ENCODE assay signal across 16 cellular contexts in the genomic region with DNA sequence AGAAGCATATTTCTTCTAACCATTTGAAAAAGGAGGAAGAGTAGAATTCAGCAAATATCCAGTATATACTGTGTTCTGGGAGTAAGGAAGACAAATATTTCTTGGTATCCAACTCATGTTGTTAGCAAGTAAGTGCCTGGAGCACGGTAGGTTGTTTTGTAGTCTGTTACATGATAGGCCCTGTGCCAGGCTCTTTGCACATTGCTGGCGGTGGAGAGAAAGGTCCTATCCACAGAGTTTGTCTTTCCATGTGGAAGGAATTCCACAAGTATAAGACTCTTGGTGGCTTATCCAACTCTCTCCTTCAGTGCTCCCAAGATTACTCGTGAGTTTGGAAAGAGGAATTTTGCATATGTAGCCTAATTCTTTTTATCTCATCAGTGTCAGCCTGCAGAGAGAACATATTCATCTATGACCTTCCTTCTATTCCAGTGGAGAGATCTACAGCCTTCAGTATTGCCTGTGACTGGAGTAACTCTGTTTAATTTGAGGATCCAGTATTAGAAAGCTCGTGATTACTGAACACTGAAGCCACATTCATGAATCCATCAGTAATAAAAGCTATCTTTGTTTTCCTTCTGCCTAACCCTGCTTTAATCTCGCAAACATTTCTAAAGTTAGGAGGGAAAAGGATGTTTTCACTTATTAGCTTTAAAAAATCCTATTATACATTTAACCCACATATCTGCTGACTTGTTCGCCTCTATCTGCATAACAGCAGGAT.
A peak's percentile ranks its signal among the peaks of the same experiment; 100 is the strongest.
DNase-seq lines count a peak whose midpoint lies in the region; ATAC-seq, FAIRE-seq and TF ChIP-seq lines count a peak whose summit lies in the region.
"Had no signal": no experiment of that assay in that cellular context is flagged by ENCODE, and none has a peak within 500 bp of the region (broad histone marks: within the 10 kb centered on the region; RNA-seq: fewer than 3 reads in every experiment).

No MANE protein-coding gene starts in this region.

- peak overlapping the region in 2 of 12 donors; percentile 26 to 31 for H3K27ac ChIP-seq in heart left ventricle
- H3K27ac ChIP-seq in endothelial cell of umbilical vein (ENCODE audit: insufficient read depth, low read depth, low read length), result no peak overlapping the region
- H3K27ac ChIP-seq: BLaER1 treated with 17β-estradiol and CSF1 and Interleukin-3, amounts not matched to agents 10 nM and 100 nM had no signal

- H3K4me3 ChIP-seq in heart left ventricle, result no peak overlapping the region
- H3K4me3 ChIP-seq in endothelial cell of umbilical vein (replicated peaks in 1 of 3; ENCODE audit: insufficient read depth in 1 of 3, low read depth in 1 of 3, low read length in 3 of 3), result no peak overlapping the region
- H3K4me3 ChIP-seq: BLaER1 treated with 17β-estradiol and CSF1 and Interleukin-3, amounts not matched to agents 10 nM and 100 nM; GM12878 had no signal

- no peak for TF ChIP-seq CTCF in heart left ventricle (IDR thresholded peaks at IDR 0.05)
- no peak for TF ChIP-seq CTCF in endothelial cell of umbilical vein (IDR thresholded peaks at IDR 0.05; ENCODE audit: extremely low read depth in 1 of 2, insufficient read depth in 1 of 2, low read depth in 1 of 2, low read length in 2 of 2)

- no peaks in the 10 kb centered on the region for H3K27me3 ChIP-seq in heart left ventricle
- H3K27me3 ChIP-seq in endothelial cell of umbilical vein (ENCODE audit: control insufficient read depth in 2 of 2, insufficient read depth in 2 of 2, low read length in 2 of 2), result no peaks in the 10 kb centered on the region
- H3K27me3 ChIP-seq: BLaER1 treated with 17β-estradiol and CSF1 and Interleukin-3, amounts not matched to agents 10 nM and 100 nM had no signal

- CTCF ChIA-PET in endothelial cell of umbilical vein (lab: Charles Lee), result interaction anchor here (0.6 to 0.9 kb wide), 2 partner anchors 14 to 660 kb away, joined by 3 read pairs; no protein-coding TSS in a partner anchor

- DNase-seq in left cardiac atrium (peak; percentile 62), heart left ventricle (no peak), endothelial cell of umbilical vein (ENCODE audit: low read depth, low spot score) (peak; percentile 21), medulla oblongata (ENCODE audit: extremely low spot score) (peak; percentile 7), NCI-H2107 (lab: John Stamatoyannopoulos, UW) (no peak), COLO668 (lab: John Stamatoyannopoulos, UW; ENCODE audit: unreplicated experiment) (no peak), NCI-H1436 (lab: John Stamatoyannopoulos, UW) (no peak)
- DNase-seq: ACHN; CD4-positive, CD25-positive, alpha-beta regulatory T cell; DMS79 had no signal

- H2AFZ ChIP-seq in endothelial cell of umbilical vein (ENCODE audit: low read depth, low read length), result no peak overlapping the region

- no TSS peak for BruUV-seq in endothelial cell of umbilical vein (replicated peaks; lab: Mats Ljungman, UMichigan)

- H4K20me1 ChIP-seq in endothelial cell of umbilical vein (replicated peaks; ENCODE audit: control insufficient read depth, extremely low read depth, insufficient read depth, low read length), result no peaks in the 10 kb centered on the region
- H4K20me1 ChIP-seq: BLaER1 treated with 17β-estradiol and CSF1 and Interleukin-3, amounts not matched to agents 10 nM and 100 nM had no signal

- WGBS in heart left ventricle, 4 donors, result 60 to 66% (median 65%) methylated on average over 6 of the region's 6 CpGs

- H3K4me2 ChIP-seq in endothelial cell of umbilical vein (ENCODE audit: insufficient read depth, low read length), result no peak overlapping the region
- H3K4me2 ChIP-seq: BLaER1 treated with 17β-estradiol and CSF1 and Interleukin-3, amounts not matched to agents 10 nM and 100 nM had no signal

- intact Hi-C loops in left cardiac atrium (cut with DNase I), result no loop called here
- intact Hi-C loops in heart left ventricle (cut with DNase I), result no loop called here
- intact Hi-C loops in endothelial cell of umbilical vein (cut with micrococcal nuclease), result loop anchor here (2.0 kb wide), 2 partner anchors 49 to 71 kb away; no protein-coding TSS in a partner anchor

- H3K9me3 ChIP-seq in heart left ventricle (peaks cover 0 to 18% (median 0%) of the 10 kb centered on the region in 12 donors), endothelial cell of umbilical vein (replicated peaks; ENCODE audit: control insufficient read depth, insufficient read depth, low read length) (no peaks in the 10 kb centered on the region)

- FAIRE-seq in endothelial cell of umbilical vein (lab: Jason Lieb, UNC), result no peak
- FAIRE-seq: GM12878, GM18507, H54, HTR-8/SVneo had no signal

- H3K4me1 ChIP-seq in heart left ventricle (peaks cover 0 to 14% (median 0%) of the 10 kb centered on the region in 12 donors), endothelial cell of umbilical vein (ENCODE audit: control insufficient read depth, extremely low read depth, insufficient read depth, low read length) (peaks cover 21% of the 10 kb centered on the region)
- H3K4me1 ChIP-seq: BLaER1 treated with 17β-estradiol and CSF1 and Interleukin-3, amounts not matched to agents 10 nM and 100 nM had no signal

- POLR2A ChIA-PET in endothelial cell of umbilical vein (lab: Charles Lee), result no interaction called here

- H3K9ac ChIP-seq in endothelial cell of umbilical vein (replicated peaks; ENCODE audit: extremely low read depth, insufficient read depth, low read length), result no peak overlapping the region
- H3K9ac ChIP-seq: BLaER1 treated with 17β-estradiol and CSF1 and Interleukin-3, amounts not matched to agents 10 nM and 100 nM had no signal

- ATAC-seq in left cardiac atrium (peak in 1 of 2 donors; percentile 25), heart left ventricle (no peak)
- ATAC-seq: GM12878, HCT116 had no signal

- H3K36me3 ChIP-seq in heart left ventricle, result no peaks in the 10 kb centered on the region
- H3K36me3 ChIP-seq in endothelial cell of umbilical vein (ENCODE audit: control insufficient read depth in 2 of 2, extremely low read depth in 1 of 2, insufficient read depth in 2 of 2, low read length in 2 of 2), result no peaks in the 10 kb centered on the region
- H3K36me3 ChIP-seq: BLaER1 treated with 17β-estradiol and CSF1 and Interleukin-3, amounts not matched to agents 10 nM and 100 nM had no signal

- dilution Hi-C loops in endothelial cell of umbilical vein (cut with MboI; ENCODE audit: extremely low pct_ligation_motif_present, low sequenced_read_pairs), result no loop called here

- TF ChIP-seq POLR2A in heart left ventricle (IDR thresholded peaks at IDR 0.05) (no peak), endothelial cell of umbilical vein (IDR thresholded peaks at IDR 0.05; ENCODE audit: low read depth, low read length) (no peak)

- peaks cover 2% of the 10 kb centered on the region for H3K9me1 ChIP-seq in endothelial cell of umbilical vein (replicated peaks; ENCODE audit: control insufficient read depth, extremely low read depth, insufficient read depth, low read length)

- H3K79me2 ChIP-seq in endothelial cell of umbilical vein (ENCODE audit: control insufficient read depth, insufficient read depth, low read length), result no peaks in the 10 kb centered on the region

TF ChIP-seq in endothelial cell of umbilical vein, 7 proteins besides CTCF, POLR2A, EP300 and RAD21:
- TF ChIP-seq JUN (IDR thresholded peaks at IDR 0.05; ENCODE audit: borderline replicate concordance, insufficient read depth, insufficient read length, low read depth) (no peak), MYC (IDR thresholded peaks at IDR 0.05; ENCODE audit: low read depth, low read length) (no peak), EZH2 (IDR thresholded peaks at IDR 0.05; ENCODE audit: borderline replicate concordance, low read depth, low read length, severe bottlenecking) (no peak)

Comparison
In these comparisons a context has a peak if more than half of its experiments do, and no peak if none do; other contexts are left out.
1. DNase-seq: peak in left cardiac atrium (single experiment), endothelial cell of umbilical vein (single experiment) and medulla oblongata (single experiment); none in heart left ventricle (0 of 5), NCI-H2107 (single experiment), COLO668 (single experiment) and NCI-H1436 (single experiment).